In genomic region chr15:77887563-77888429, GRCh38 we compare ENCODE assay signal across 8 cellular contexts.
DNase-seq lines count a peak whose midpoint lies in the region; ATAC-seq, FAIRE-seq and TF ChIP-seq lines count a peak whose summit lies in the region.
"Not testable (repeated sequence)": the region's sequence is repeated elsewhere in the genome, so short reads cannot be mapped to it uniquely, and the experiment has no call there.

No MANE protein-coding gene starts in this region.

- not testable (repeated sequence) for H2AFZ ChIP-seq in HCT116 (ENCODE audit: low read depth, low read length, poor library complexity, severe bottlenecking)

- H3K9me2 ChIP-seq in HCT116 (ENCODE audit: insufficient read depth): not testable (repeated sequence)

- WGBS in heart left ventricle, 4 donors: 57 to 65% methylated on average over 10 to 14 of the region's 16 CpGs; no CpG with 5 or more reads in 2 of the 4 donors

- FAIRE-seq in RCC 7860 (lab: Jason Lieb, UNC): peak; percentile 53
- peak; percentile 86 for FAIRE-seq in bronchial epithelial cell (lab: Jason Lieb, UNC)

- H3K9me3 ChIP-seq in HCT116 (ENCODE audit: control insufficient read depth in 1 of 2, insufficient read depth in 1 of 2, low read depth in 1 of 2, low read length in 2 of 2); heart left ventricle; lower lobe of right lung; thoracic aorta: not testable (repeated sequence)

- DNase-seq in HCT116 (ENCODE audit: low read depth, low spot score); RCC 7860 (ENCODE audit: low spot score); activated CD8-positive, alpha-beta T cell treated with anti-CD3 and anti-CD28 coated beads for 36 hours; bronchial epithelial cell (ENCODE audit: low read depth); lower lobe of right lung; sciatic nerve (ENCODE audit: low spot score): not testable (repeated sequence)
- DNase-seq in heart left ventricle: peak in 1 of 5 donors; percentile 66
- DNase-seq in thoracic aorta (ENCODE audit: low spot score): peak; percentile 56

- not testable (repeated sequence) for H3K27me3 ChIP-seq in HCT116 (ENCODE audit: insufficient read depth, low read length); bronchial epithelial cell (ENCODE audit: control insufficient read depth, insufficient read depth, low read length); heart left ventricle; lower lobe of right lung (ENCODE audit: low read depth); thoracic aorta (replicated peaks; ENCODE audit: insufficient read depth)

- peaks cover 2 to 16% of the 10 kb centered on the region in 2 experiments; a peak in 2 of 4 replicates for H3K4me1 ChIP-seq in HCT116 (ENCODE audit: control insufficient read depth in 1 of 2, insufficient read depth in 2 of 2, low read length in 2 of 2)
- peaks cover 0 to 38% (median 2%) of the 10 kb centered on the region in 12 donors for H3K4me1 ChIP-seq in heart left ventricle
- not testable (repeated sequence) for H3K4me1 ChIP-seq in lower lobe of right lung
- H3K4me1 ChIP-seq in thoracic aorta (ENCODE audit: control insufficient read depth in 1 of 2, low read depth in 2 of 2): peaks cover 34 to 72% of the 10 kb centered on the region in 2 donors

- not testable (repeated sequence) for H3K4me3 ChIP-seq in HCT116 (replicated peaks in 1 of 2; ENCODE audit: low read depth in 1 of 2, low read length in 2 of 2); bronchial epithelial cell (ENCODE audit: low read depth, low read length); heart left ventricle; lower lobe of right lung; thoracic aorta

- H3K9me3 Mint-ChIP-seq in activated CD8-positive, alpha-beta T cell treated with anti-CD3 and anti-CD28 coated beads for 36 hours: not testable (repeated sequence)

- not testable (repeated sequence) for TF ChIP-seq CTCF in HCT116 (IDR thresholded peaks at IDR 0.05 in 2 of 3, conservative IDR thresholded peaks at IDR 0.05 in 1 of 3; ENCODE audit: borderline replicate concordance in 1 of 3, insufficient read depth in 1 of 3, low read depth in 2 of 3, low read length in 2 of 3); activated CD8-positive, alpha-beta T cell treated with anti-CD3 and anti-CD28 coated beads for 36 hours (IDR thresholded peaks at IDR 0.05); bronchial epithelial cell (IDR thresholded peaks at IDR 0.05; ENCODE audit: insufficient read depth, low read length, severe bottlenecking); heart left ventricle (IDR thresholded peaks at IDR 0.05); lower lobe of right lung (IDR thresholded peaks at IDR 0.05); thoracic aorta (IDR thresholded peaks at IDR 0.05)

- H3K36me3 ChIP-seq in HCT116 (ENCODE audit: control insufficient read depth in 1 of 2, insufficient read depth in 2 of 2, low read length in 2 of 2); bronchial epithelial cell (ENCODE audit: control insufficient read depth, insufficient read depth, low read length); heart left ventricle; lower lobe of right lung; thoracic aorta: not testable (repeated sequence)

- H3K4me3 Mint-ChIP-seq in activated CD8-positive, alpha-beta T cell treated with anti-CD3 and anti-CD28 coated beads for 36 hours: not testable (repeated sequence)

- not testable (repeated sequence) for TF ChIP-seq RAD21 in HCT116 (IDR thresholded peaks at IDR 0.05; ENCODE audit: low read depth)

- H3K27ac ChIP-seq in HCT116 (ENCODE audit: low read depth, low read length) (peak overlapping the region; percentile 38; the same call in 1 of the 2 replicates), heart left ventricle (peak overlapping the region in 11 of 12 donors; percentile 17 to 70 (median 55)), thoracic aorta (peak overlapping the region; percentile 97 to 98)
- H3K27ac ChIP-seq in lower lobe of right lung: not testable (repeated sequence)

- peak overlapping the region; percentile 33; the same call in 1 of the 2 replicates for H3K4me2 ChIP-seq in HCT116 (ENCODE audit: low read length)

- H3K9ac ChIP-seq in HCT116 (ENCODE audit: low read length): not testable (repeated sequence)

- intact Hi-C loops in HCT116 (cut with micrococcal nuclease); activated CD8-positive, alpha-beta T cell treated with anti-CD3 and anti-CD28 coated beads for 36 hours (cut with micrococcal nuclease); heart left ventricle (cut with DNase I); lower lobe of right lung (cut with DNase I); sciatic nerve (cut with DNase I): not testable (repeated sequence)

- H3K27me3 Mint-ChIP-seq in activated CD8-positive, alpha-beta T cell treated with anti-CD3 and anti-CD28 coated beads for 36 hours: not testable (repeated sequence)

- not testable (repeated sequence) for H3K79me2 ChIP-seq in HCT116 (ENCODE audit: insufficient read depth, low read length)

- TF ChIP-seq POLR2A in HCT116 (IDR thresholded peaks at IDR 0.05; ENCODE audit: borderline replicate concordance, extremely low read depth, insufficient read depth, insufficient read length); heart left ventricle (IDR thresholded peaks at IDR 0.05): not testable (repeated sequence)

- peak; percentile 89 for ATAC-seq in HCT116
- peak; percentile 75 for ATAC-seq in activated CD8-positive, alpha-beta T cell treated with anti-CD3 and anti-CD28 coated beads for 36 hours
- peak; percentile 39 to 85 (median 76) for ATAC-seq in heart left ventricle
- peak; percentile 11 to 16 for ATAC-seq in lower lobe of right lung
- peak; percentile 19 for ATAC-seq in sciatic nerve
- peak; percentile 93 for ATAC-seq in thoracic aorta (ENCODE audit: insufficient number of reproducible peaks, low FRiP score, low read depth)

- POLR2A ChIA-PET in HCT116 (lab: Charles Lee); activated CD8-positive, alpha-beta T cell treated with anti-CD3 and anti-CD28 coated beads for 36 hours (lab: Charles Lee): not testable (repeated sequence)

- CTCF ChIA-PET in HCT116 (lab: Charles Lee); activated CD8-positive, alpha-beta T cell treated with anti-CD3 and anti-CD28 coated beads for 36 hours (lab: Charles Lee): not testable (repeated sequence)

- not testable (repeated sequence) for H3K27ac Mint-ChIP-seq in activated CD8-positive, alpha-beta T cell treated with anti-CD3 and anti-CD28 coated beads for 36 hours

- not testable (repeated sequence) for H4K20me1 ChIP-seq in HCT116 (ENCODE audit: insufficient read depth)

- BruUV-seq in HCT116 (replicated peaks; lab: Mats Ljungman, UMichigan): not testable (repeated sequence)

- RAD21 ChIA-PET in HCT116 (lab: Charles Lee; ENCODE audit: low non-redundant PET in 1 of 2, low total read pairs in 2 of 2, uncharacterized antibody in 2 of 2, unreplicated experiment in 2 of 2): not testable (repeated sequence)

- H3K36me3 Mint-ChIP-seq in activated CD8-positive, alpha-beta T cell treated with anti-CD3 and anti-CD28 coated beads for 36 hours (ENCODE audit: low read depth): not testable (repeated sequence)

- not testable (repeated sequence) for H3K4me1 Mint-ChIP-seq in activated CD8-positive, alpha-beta T cell treated with anti-CD3 and anti-CD28 coated beads for 36 hours (ENCODE audit: low read depth)

Comparison
In these comparisons a context has a peak if more than half of its experiments do, and no peak if none do; other contexts are left out.
1. ATAC-seq: peak in every context shown above with its lines; median percentile 93 in thoracic aorta; 89 in HCT116; 76 in heart left ventricle; 75 in activated CD8-positive, alpha-beta T cell treated with anti-CD3 and anti-CD28 coated beads for 36 hours; 19 in sciatic nerve; 14 in lower lobe of right lung.